ENCODE assay signal across 27 cellular contexts in the genomic region with DNA sequence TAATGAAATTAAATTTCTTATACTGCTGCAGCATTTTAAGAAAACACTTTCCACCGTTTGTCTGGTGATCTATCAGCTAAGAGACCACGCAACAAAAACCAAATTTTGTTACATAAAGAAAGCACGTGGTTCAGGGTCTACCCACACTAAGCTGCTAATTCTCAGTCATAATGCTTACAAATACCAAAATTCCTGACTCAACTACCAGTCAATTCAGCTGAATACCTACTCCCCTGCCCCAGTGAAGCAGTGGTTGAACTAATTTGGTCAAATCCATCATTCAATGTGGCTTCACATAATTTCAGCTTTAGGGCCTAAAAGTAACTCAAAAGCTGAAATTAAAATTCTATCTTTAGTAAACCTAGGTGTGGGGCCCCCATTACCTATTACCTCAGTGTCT.
DNase-seq lines count a peak whose midpoint lies in the region; ATAC-seq lines count a peak whose summit lies in the region.
"Had no signal": no experiment of that assay in that cellular context is flagged by ENCODE, and none has a peak within 500 bp of the region (broad histone marks: within the 10 kb centered on the region; RNA-seq: fewer than 3 reads in every experiment).

No MANE protein-coding gene starts in this region.

- H3K4me1 Mint-ChIP-seq in activated T-helper 17 cell treated with anti-CD3 and anti-CD28 coated beads, Interleukin-2, amount 50 U/mL, for 72 hours: no peaks in the 10 kb centered on the region
- H3K4me1 Mint-ChIP-seq in stimulated activated effector memory CD8-positive, alpha-beta T cell treated with anti-CD3 and anti-CD28 coated beads, Interleukin-12 subunit alpha, Interleukin-12 subunit beta, amount 100 ng/mL, for 72 hours: no peaks in the 10 kb centered on the region
- H3K4me1 Mint-ChIP-seq: B cell; CD14-positive monocyte; CD4-positive, CD25-positive, alpha-beta regulatory T cell; CD8-positive, alpha-beta memory T cell had no signal

- peaks cover 3% of the 10 kb centered on the region for H3K9me3 Mint-ChIP-seq in activated T-helper 17 cell treated with anti-CD3 and anti-CD28 coated beads, Interleukin-2, amount 50 U/mL, for 72 hours
- H3K9me3 Mint-ChIP-seq in stimulated activated effector memory CD8-positive, alpha-beta T cell treated with anti-CD3 and anti-CD28 coated beads, Interleukin-12 subunit alpha, Interleukin-12 subunit beta, amount 100 ng/mL, for 72 hours: no peaks in the 10 kb centered on the region
- H3K9me3 Mint-ChIP-seq: CD4-positive, alpha-beta T cell; CD8-positive, alpha-beta T cell had no signal

- H3K27me3 Mint-ChIP-seq in activated T-helper 17 cell treated with anti-CD3 and anti-CD28 coated beads, Interleukin-2, amount 50 U/mL, for 72 hours: no peaks in the 10 kb centered on the region
- H3K27me3 Mint-ChIP-seq: B cell; CD4-positive, alpha-beta memory T cell; CD4-positive, alpha-beta T cell; CD4-positive, CD25-positive, alpha-beta regulatory T cell; CD8-positive, alpha-beta memory T cell had no signal

- no peak for DNase-seq in stimulated activated effector memory CD8-positive, alpha-beta T cell treated with anti-CD3 and anti-CD28 coated beads, Interleukin-12 subunit alpha, Interleukin-12 subunit beta, amount 100 ng/mL, for 72 hours (ENCODE audit: low spot score in 2 of 2)
- DNase-seq in NCI-H524 treated with DMSO at 0.1 percent for 48 hours (lab: John Stamatoyannopoulos, UW): no peak
- no peak for DNase-seq in activated CD4-positive, alpha-beta T cell treated with anti-CD3 and anti-CD28 coated beads for 4 hours
- DNase-seq: 8988T; ACHN; AML-193; BE2C; C1 segment of cervical spinal cord; Caco-2; Calu3; CD4-positive, alpha-beta memory T cell; CD4-positive, alpha-beta T cell; CD4-positive, CD25-positive, alpha-beta regulatory T cell; CD8-positive, alpha-beta memory T cell; CD8-positive, alpha-beta T cell; COR-L47; DMS 273 treated with DMSO at 0.1 percent for 48 hours; DMS153; DMS53; DMS79; DMS79 treated with DMSO at 0.1 percent for 48 hours; DND-41; EL had no signal

- no peak overlapping the region for H3K27ac Mint-ChIP-seq in activated T-helper 17 cell treated with anti-CD3 and anti-CD28 coated beads, Interleukin-2, amount 50 U/mL, for 72 hours
- no peak overlapping the region for H3K27ac Mint-ChIP-seq in stimulated activated effector memory CD8-positive, alpha-beta T cell treated with anti-CD3 and anti-CD28 coated beads, Interleukin-12 subunit alpha, Interleukin-12 subunit beta, amount 100 ng/mL, for 72 hours
- H3K27ac Mint-ChIP-seq: B cell; CD14-positive monocyte; CD4-positive, alpha-beta T cell; CD4-positive, CD25-positive, alpha-beta regulatory T cell; CD8-positive, alpha-beta memory T cell; CD8-positive, alpha-beta T cell had no signal

- ATAC-seq in activated T-helper 17 cell treated with anti-CD3 and anti-CD28 coated beads, Interleukin-2, amount 50 U/mL, for 72 hours (replicated peaks): peak; percentile 53
- peak; percentile 60 for ATAC-seq in stimulated activated effector memory CD8-positive, alpha-beta T cell treated with anti-CD3 and anti-CD28 coated beads, Interleukin-12 subunit alpha, Interleukin-12 subunit beta, amount 100 ng/mL, for 72 hours
- ATAC-seq: A549; CD8-positive, alpha-beta T cell had no signal

- H3K4me3 Mint-ChIP-seq in activated T-helper 17 cell treated with anti-CD3 and anti-CD28 coated beads, Interleukin-2, amount 50 U/mL, for 72 hours: no peak overlapping the region
- H3K4me3 Mint-ChIP-seq in stimulated activated effector memory CD8-positive, alpha-beta T cell treated with anti-CD3 and anti-CD28 coated beads, Interleukin-12 subunit alpha, Interleukin-12 subunit beta, amount 100 ng/mL, for 72 hours: no peak overlapping the region
- H3K4me3 Mint-ChIP-seq: B cell; CD14-positive monocyte; CD4-positive, alpha-beta memory T cell; CD4-positive, alpha-beta T cell; CD8-positive, alpha-beta memory T cell; CD8-positive, alpha-beta T cell had no signal

- H3K36me3 Mint-ChIP-seq in activated T-helper 17 cell treated with anti-CD3 and anti-CD28 coated beads, Interleukin-2, amount 50 U/mL, for 72 hours (ENCODE audit: low read depth): no peaks in the 10 kb centered on the region
- no peaks in the 10 kb centered on the region for H3K36me3 Mint-ChIP-seq in stimulated activated effector memory CD8-positive, alpha-beta T cell treated with anti-CD3 and anti-CD28 coated beads, Interleukin-12 subunit alpha, Interleukin-12 subunit beta, amount 100 ng/mL, for 72 hours
- H3K36me3 Mint-ChIP-seq: CD14-positive monocyte; CD4-positive, alpha-beta memory T cell; CD4-positive, CD25-positive, alpha-beta regulatory T cell; CD8-positive, alpha-beta memory T cell; CD8-positive, alpha-beta T cell had no signal
